ENCODE assay signal across 12 cellular contexts in genomic region chr12:124289634-124290600, GRCh38. TPM values are rescaled to one million over a fixed set of nuclear protein-coding genes. Genes with fewer than 3 reads are reported as not detected.
DNase-seq lines count a peak whose midpoint lies in the region; ATAC-seq, FAIRE-seq and TF ChIP-seq lines count a peak whose summit lies in the region.
"Had no signal": no experiment of that assay in that cellular context is flagged by ENCODE, and none has a peak within 500 bp of the region (broad histone marks: within the 10 kb centered on the region; RNA-seq: fewer than 3 reads in every experiment).

No MANE protein-coding gene starts in this region.

- peak overlapping the region; percentile 2 for H2AFZ ChIP-seq in endothelial cell of umbilical vein (ENCODE audit: low read depth, low read length)

- TF ChIP-seq POLR2A in endothelial cell of umbilical vein (IDR thresholded peaks at IDR 0.05; ENCODE audit: low read depth, low read length): no peak

- dilution Hi-C loops in endothelial cell of umbilical vein (cut with MboI; ENCODE audit: extremely low pct_ligation_motif_present, low sequenced_read_pairs): no loop called here

- H3K4me1 Mint-ChIP-seq in nephron: peaks cover 38% of the 10 kb centered on the region

- H3K4me2 ChIP-seq in endothelial cell of umbilical vein (ENCODE audit: insufficient read depth, low read length): no peak overlapping the region

- no peak overlapping the region for H3K4me3 ChIP-seq in endothelial cell of umbilical vein (replicated peaks in 1 of 3; ENCODE audit: insufficient read depth in 1 of 3, low read depth in 1 of 3, low read length in 3 of 3)
- H3K4me3 ChIP-seq in A673 (ENCODE audit: low read depth, low read length, poor library complexity, severe bottlenecking): no peak overlapping the region

- no peak overlapping the region for H3K9ac ChIP-seq in endothelial cell of umbilical vein (replicated peaks; ENCODE audit: extremely low read depth, insufficient read depth, low read length)

- no peaks in the 10 kb centered on the region for H3K9me1 ChIP-seq in endothelial cell of umbilical vein (replicated peaks; ENCODE audit: control insufficient read depth, extremely low read depth, insufficient read depth, low read length)

- CTCF ChIA-PET in endothelial cell of umbilical vein (lab: Charles Lee) (interaction anchor here (0.9 to 2.3 kb wide), 3 partner anchors 9 to 236 kb away, joined by 3 to 10 read pairs (median 3); no protein-coding TSS in a partner anchor), A673 (lab: Charles Lee) (no interaction called here)

- H4K20me1 ChIP-seq in endothelial cell of umbilical vein (replicated peaks; ENCODE audit: control insufficient read depth, extremely low read depth, insufficient read depth, low read length): no peaks in the 10 kb centered on the region

- H3K9me3 ChIP-seq in endothelial cell of umbilical vein (replicated peaks; ENCODE audit: control insufficient read depth, insufficient read depth, low read length) (no peaks in the 10 kb centered on the region), A673 (ENCODE audit: low read depth, low read length, poor library complexity, severe bottlenecking) (no peaks in the 10 kb centered on the region)

- peak overlapping the region; percentile 24 to 67 (median 59) for H3K4me3 Mint-ChIP-seq in nephron
- H3K4me3 Mint-ChIP-seq: CD4-positive, alpha-beta T cell had no signal

- peak; percentile 18 for FAIRE-seq in endothelial cell of umbilical vein (lab: Jason Lieb, UNC)
- FAIRE-seq: colon, TTC549 had no signal

- TF ChIP-seq CTCF in endothelial cell of umbilical vein (IDR thresholded peaks at IDR 0.05; ENCODE audit: extremely low read depth in 1 of 2, insufficient read depth in 1 of 2, low read depth in 1 of 2, low read length in 2 of 2) (no peak), nephron (IDR thresholded peaks at IDR 0.05; ENCODE audit: unreplicated experiment in 3 of 3) (no peak), GM20000 (IDR thresholded peaks at IDR 0.05; ENCODE audit: extremely low read depth, missing control alignments) (no peak), A673 (conservative IDR thresholded peaks at IDR 0.05; ENCODE audit: low read depth, low read length) (no peak)

- H3K27me3 ChIP-seq in endothelial cell of umbilical vein (ENCODE audit: control insufficient read depth in 2 of 2, insufficient read depth in 2 of 2, low read length in 2 of 2): no peaks in the 10 kb centered on the region
- H3K27me3 ChIP-seq in A673 (replicated peaks; ENCODE audit: insufficient read depth, low read depth, low read length, poor library complexity): peaks cover 6% of the 10 kb centered on the region

- BruUV-seq in endothelial cell of umbilical vein (replicated peaks; lab: Mats Ljungman, UMichigan) (no TSS peak), A673 (replicated peaks; lab: Mats Ljungman, UMichigan) (no TSS peak)

- peak; percentile 40 for DNase-seq in Ammon's horn (ENCODE audit: low spot score)
- peak; percentile 68 for DNase-seq in M059J (ENCODE audit: low read depth)
- no peak for DNase-seq in endothelial cell of umbilical vein (ENCODE audit: low read depth, low spot score)
- DNase-seq in GM20000 (ENCODE audit: low spot score): no peak
- DNase-seq in ACHN: no peak
- DNase-seq in A673 (ENCODE audit: low spot score): no peak
- DNase-seq: CD4-positive, alpha-beta T cell had no signal

- H3K36me3 Mint-ChIP-seq in nephron (ENCODE audit: low read depth): peaks cover 3% of the 10 kb centered on the region

- POLR2A ChIA-PET in endothelial cell of umbilical vein (lab: Charles Lee): no interaction called here
- POLR2A ChIA-PET in A673 (lab: Charles Lee; ENCODE audit: low non-redundant PET): no interaction called here

- intact Hi-C loops in endothelial cell of umbilical vein (cut with micrococcal nuclease): no loop called here
- intact Hi-C loops in A673 (cut with micrococcal nuclease; ENCODE audit: unreplicated experiment): no loop called here

- no peak overlapping the region for H3K27ac ChIP-seq in endothelial cell of umbilical vein (ENCODE audit: insufficient read depth, low read depth, low read length)
- H3K27ac ChIP-seq in A673 (ENCODE audit: low read depth, low read length, poor library complexity, severe bottlenecking): no peak overlapping the region

- in situ Hi-C loops in ACHN (cut with HindIII; ENCODE audit: low pct_ligation_motif_present, low pct_unique_long_range_greater_than_20kb, low sequenced_read_pairs): no loop called here

- peak overlapping the region; percentile 3 to 84 (median 67) for H3K27ac Mint-ChIP-seq in nephron
- H3K27ac Mint-ChIP-seq: activated T-helper 2 cell treated with anti-CD3 and anti-CD28 coated beads, Interferon-gamma antibody, Interleukin-2, Interleukin-4, amounts not matched to agents 10 μg/mL and 5 μg/mL and 100 μg/mL, durations not matched to agents 14 hours and 24 hours and 36 hours; CD4-positive, alpha-beta T cell had no signal

- H3K4me1 ChIP-seq in endothelial cell of umbilical vein (ENCODE audit: control insufficient read depth, extremely low read depth, insufficient read depth, low read length) (peaks cover 14% of the 10 kb centered on the region), A673 (ENCODE audit: insufficient read depth, low read length, poor library complexity, severe bottlenecking) (no peaks in the 10 kb centered on the region)

- H3K9me3 Mint-ChIP-seq in nephron: peaks cover 9% of the 10 kb centered on the region

- no peaks in the 10 kb centered on the region for H3K36me3 ChIP-seq in endothelial cell of umbilical vein (ENCODE audit: control insufficient read depth in 2 of 2, extremely low read depth in 1 of 2, insufficient read depth in 2 of 2, low read length in 2 of 2)
- H3K36me3 ChIP-seq in A673 (ENCODE audit: insufficient read depth, low read length, poor library complexity, severe bottlenecking): no peaks in the 10 kb centered on the region

- peaks cover 11% of the 10 kb centered on the region for H3K27me3 Mint-ChIP-seq in nephron (ENCODE audit: low read depth)

- no peaks in the 10 kb centered on the region for H3K79me2 ChIP-seq in endothelial cell of umbilical vein (ENCODE audit: control insufficient read depth, insufficient read depth, low read length)

- ATAC-seq in HG03025 (IDR thresholded peaks at IDR 0.05; ENCODE audit: low FRiP score, unreplicated experiment): no peak

TF ChIP-seq in endothelial cell of umbilical vein, 7 proteins besides CTCF, POLR2A, EP300 and RAD21:
- TF ChIP-seq MAX (IDR thresholded peaks at IDR 0.05; ENCODE audit: insufficient read depth, insufficient read length) (no peak), EZH2 (IDR thresholded peaks at IDR 0.05; ENCODE audit: borderline replicate concordance, low read depth, low read length, severe bottlenecking) (no peak), JUN (IDR thresholded peaks at IDR 0.05; ENCODE audit: borderline replicate concordance, insufficient read depth, insufficient read length, low read depth) (no peak), POLR2AphosphoS5 (IDR thresholded peaks at IDR 0.05; ENCODE audit: insufficient read depth, low read depth, low read length) (no peak), GATA2 (IDR thresholded peaks at IDR 0.05; ENCODE audit: insufficient read depth, insufficient read length, low read depth, low read length) (no peak), MYC (IDR thresholded peaks at IDR 0.05; ENCODE audit: low read depth, low read length) (no peak), FOS (IDR thresholded peaks at IDR 0.05; ENCODE audit: borderline replicate concordance, insufficient read depth, low read length) (no peak)

RNA-seq across cellular contexts. Expression of gene RFLNA, which starts 5.0 kb away (rescaled TPM):
- 2.4 and 3.8 TPM in 2 replicates for total RNA-seq in M059J (2014; rRNA removed; shearing (Covaris generic))
- total RNA-seq in endothelial cell of umbilical vein (3.4 and 19.7 TPM in 2 replicates), A673 (2021) (0.63 and 1.1 TPM in 2 replicates)
- polyA plus RNA-seq in endothelial cell of umbilical vein: 24.5 and 51.1 TPM in 2 replicates
- polyA plus RNA-seq in endothelial cell of umbilical vein (2011; cell fraction: cytosol; rRNA removed): 28.4 and 36.0 TPM in 2 replicates
- polyA plus RNA-seq in endothelial cell of umbilical vein (2011; cell fraction: nucleus; rRNA removed): 22.4 and 26.9 TPM in 2 replicates
- polyA plus RNA-seq in endothelial cell of umbilical vein (2012): 107 and 123 TPM in 2 replicates
- 22.9 and 29.5 TPM in 2 replicates for polyA minus RNA-seq in endothelial cell of umbilical vein
- polyA minus RNA-seq in endothelial cell of umbilical vein (2011; cell fraction: cytosol; rRNA and poly(A)+ RNA removed): not detected
- polyA minus RNA-seq in endothelial cell of umbilical vein (2011; cell fraction: nucleus; rRNA and poly(A)+ RNA removed): 4.8 and 10.7 TPM in 2 replicates
- total RNA-seq: activated T-helper 2 cell treated with anti-CD3 and anti-CD28 coated beads, Interferon-gamma antibody, Interleukin-2, Interleukin-4, amounts not matched to agents 10 μg/mL and 5 μg/mL and 100 μg/mL, durations not matched to agents 14 hours and 24 hours and 36 hours; CD4-positive, alpha-beta T cell had no signal

Comparison
In these comparisons a context has a peak if more than half of its experiments do, and no peak if none do; other contexts are left out.
1. DNase-seq: peak in Ammon's horn (single experiment) and M059J (single experiment); none in endothelial cell of umbilical vein (single experiment), GM20000 (single experiment), ACHN (single experiment) and A673 (single experiment).